10 cellular contexts compared by ENCODE assay signal in the genomic region with DNA sequence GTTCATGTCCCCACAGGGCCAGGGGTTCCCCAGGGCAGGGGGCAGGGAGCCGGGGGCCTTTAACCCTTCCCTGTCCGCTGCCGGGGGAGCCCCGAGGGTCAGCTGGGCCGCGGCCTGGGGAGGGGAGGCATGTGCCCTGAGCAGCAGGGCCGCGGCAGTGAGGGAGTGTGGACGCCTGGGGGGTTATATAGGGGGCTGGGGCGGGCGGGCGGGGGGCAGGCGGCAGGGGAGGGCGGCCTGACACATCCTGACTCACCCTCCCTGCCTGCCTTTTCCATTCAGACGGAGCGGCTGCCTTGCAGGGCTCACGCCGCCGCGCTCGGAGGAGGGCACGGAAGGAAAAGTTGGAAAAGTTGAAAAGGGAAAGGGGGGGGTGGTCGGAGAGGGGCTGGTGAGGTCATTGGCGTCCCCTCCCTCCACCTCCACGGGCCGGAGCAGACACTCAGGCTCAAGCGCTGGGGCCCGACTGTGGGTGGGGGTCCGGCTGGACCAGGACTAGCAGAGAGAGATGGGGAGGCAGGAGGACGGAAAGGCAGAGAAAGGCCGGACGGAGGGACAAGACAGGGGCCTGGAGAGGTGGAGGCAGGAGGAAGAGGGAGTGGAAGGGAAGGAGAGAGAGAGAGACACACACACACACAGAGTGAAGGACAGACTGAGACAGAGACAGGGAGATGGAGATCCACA. TPM values are rescaled to one million over a fixed set of nuclear protein-coding genes. Genes with fewer than 3 reads are reported as not detected.
DNase-seq lines count a peak whose midpoint lies in the region; ATAC-seq, FAIRE-seq and TF ChIP-seq lines count a peak whose summit lies in the region.
"Had no signal": no experiment of that assay in that cellular context is flagged by ENCODE, and none has a peak within 500 bp of the region (broad histone marks: within the 10 kb centered on the region; RNA-seq: fewer than 3 reads in every experiment).

A gene (minus strand): TSS at position 159 of the 684 bp plus-strand sequence. CDS start 153 bp downstream, at position 6.

- no peak within 1 kb of the TSS for H3K27ac Mint-ChIP-seq in immature natural killer cell

- no peak for TF ChIP-seq CTCF in HepG2 (CRISPR knock-in tag; IDR thresholded peaks at IDR 0.05)
- TF ChIP-seq CTCF in right lobe of liver (IDR thresholded peaks at IDR 0.05), result no peak
- TF ChIP-seq CTCF in vagina (IDR thresholded peaks at IDR 0.05), result no peak

- 4% methylated on average over 32 of the region's 32 CpGs for WGBS in HepG2 (ENCODE audit: low lambda C conversion rate)
- 5% methylated on average over 29 of the region's 32 CpGs for WGBS in right lobe of liver (ENCODE audit: insufficient coverage, low coverage, low lambda C conversion rate, missing lambda C conversion rate)

- DNase-seq in HepG2 (ENCODE audit: low spot score) (no peak), right lobe of liver (no peak), adipocyte (ENCODE audit: low read depth) (peak; percentile 64), immature natural killer cell (no peak), vagina (ENCODE audit: extremely low spot score in 2 of 2) (no peak), putamen (ENCODE audit: low spot score) (no peak), OCI-M2 (lab: John Stamatoyannopoulos, UW; ENCODE audit: unreplicated experiment) (no peak), NCI-H510A (lab: John Stamatoyannopoulos, UW) (no peak)
- DNase-seq: activated CD4-positive, CD25-positive, alpha-beta regulatory T cell had no signal

- intact Hi-C loops in HepG2 (cut with micrococcal nuclease; ENCODE audit: unreplicated experiment), result no loop called here
- intact Hi-C loops in right lobe of liver (cut with DNase I), result loop anchor here in 1 of 2 donors (10.0 kb wide), 1 partner anchor 76 kb away; no protein-coding TSS in a partner anchor
- intact Hi-C loops in vagina (cut with DNase I), result loop anchor here (10.0 kb wide), 1 partner anchor 66 kb away; no protein-coding TSS in a partner anchor

- no peak for ATAC-seq in HepG2
- no peak for ATAC-seq in right lobe of liver
- ATAC-seq: left lobe of liver had no signal

- no peak for TF ChIP-seq POLR2A in HepG2 (IDR thresholded peaks at IDR 0.05; ENCODE audit: insufficient read depth in 1 of 2, low read depth in 2 of 2, low read length in 2 of 2)
- no peak for TF ChIP-seq POLR2A in right lobe of liver (IDR thresholded peaks at IDR 0.05)
- no peak for TF ChIP-seq POLR2A in vagina (IDR thresholded peaks at IDR 0.05)

- no peak within 1 kb of the TSS for H3K9ac ChIP-seq in HepG2 (ENCODE audit: insufficient read depth, low read depth, low read length)
- H3K9ac ChIP-seq in adipocyte (ENCODE audit: low read length), result peak within 1 kb of the TSS; percentile 29

- H3K4me3 Mint-ChIP-seq in immature natural killer cell, result peak within 1 kb of the TSS in 4 of 5 donors; percentile 47 to 78 (median 65)

- H3K4me3 ChIP-seq in HepG2 (replicated peaks in 1 of 3; ENCODE audit: insufficient read depth in 1 of 3, low read depth in 2 of 3, low read length in 3 of 3) (peak within 1 kb of the TSS in 2 of 3 experiments; percentile 54 to 66; a peak in 3 of 6 replicates), right lobe of liver (no peak within 1 kb of the TSS), adipocyte (ENCODE audit: low read length) (peak within 1 kb of the TSS; percentile 66), vagina (peak within 1 kb of the TSS; percentile 20 to 38)

- no peak for FAIRE-seq in HepG2 (lab: Jason Lieb, UNC)

- no peaks in the 10 kb centered on the region for H4K20me1 ChIP-seq in HepG2 (ENCODE audit: insufficient read depth, low read length)

- no peak within 1 kb of the TSS for H2AFZ ChIP-seq in HepG2 (ENCODE audit: low read length)

- no TSS peak for BruUV-seq in HepG2 (replicated peaks; lab: Mats Ljungman, UMichigan)

- TF ChIP-seq EP300 in HepG2 (IDR thresholded peaks at IDR 0.05; ENCODE audit: low read depth in 2 of 2, low read length in 2 of 2) (no peak), HepG2 (CRISPR knock-in tag; IDR thresholded peaks at IDR 0.05; ENCODE audit: borderline replicate concordance) (no peak)

- H3K27ac ChIP-seq in HepG2 (ENCODE audit: extremely low read length, insufficient read depth, low read length), result no peak within 1 kb of the TSS
- H3K27ac ChIP-seq in right lobe of liver, result no peak within 1 kb of the TSS
- no peak within 1 kb of the TSS for H3K27ac ChIP-seq in vagina

- H3K36me3 ChIP-seq in HepG2 (replicated peaks in 1 of 2; ENCODE audit: control insufficient read depth in 1 of 2, insufficient read depth in 2 of 2, low read length in 2 of 2) (no peaks in the 10 kb centered on the region), right lobe of liver (no peaks in the 10 kb centered on the region), adipocyte (ENCODE audit: control insufficient read depth, insufficient read depth, low read length, severe bottlenecking) (no peaks in the 10 kb centered on the region), vagina (no peaks in the 10 kb centered on the region)

- CTCF ChIA-PET in HepG2 (lab: Yijun Ruan, JAX; ENCODE audit: low intra/inter-chr PET ratio, low total read pairs), result no interaction called here

- H3K27me3 ChIP-seq in HepG2 (ENCODE audit: control insufficient read depth in 1 of 2, insufficient read depth in 2 of 2, low read length in 2 of 2) (peaks cover 7 to 35% of the 10 kb centered on the region in 2 experiments; a peak in 4 of 5 replicates), right lobe of liver (peaks cover 0 to 17% of the 10 kb centered on the region in 2 donors), adipocyte (replicated peaks; ENCODE audit: control insufficient read depth, insufficient read depth, low read length) (peaks cover 2% of the 10 kb centered on the region), vagina (peaks cover 15% of the 10 kb centered on the region)

- peaks cover 14 to 18% (median 15%) of the 10 kb centered on the region in 3 donors for H3K27me3 Mint-ChIP-seq in immature natural killer cell (ENCODE audit: low read depth in 3 of 3)

- H3K79me2 ChIP-seq in HepG2 (ENCODE audit: insufficient read depth, low read length), result no peaks in the 10 kb centered on the region

- H3K4me1 ChIP-seq in HepG2 (ENCODE audit: insufficient read depth, low read length) (peaks cover 53% of the 10 kb centered on the region), right lobe of liver (no peaks in the 10 kb centered on the region), adipocyte (ENCODE audit: control insufficient read depth, insufficient read depth, low read length) (peaks cover 2% of the 10 kb centered on the region), vagina (peaks cover 25% of the 10 kb centered on the region)

- H3K9me3 Mint-ChIP-seq in immature natural killer cell, result no peaks in the 10 kb centered on the region

- H3K9me3 ChIP-seq in HepG2 (ENCODE audit: low read length) (no peaks in the 10 kb centered on the region), right lobe of liver (no peaks in the 10 kb centered on the region), adipocyte (ENCODE audit: control insufficient read depth, low read length) (no peaks in the 10 kb centered on the region), vagina (no peaks in the 10 kb centered on the region)

- in situ Hi-C loops in HepG2 (cut with HindIII; ENCODE audit: extremely low pct_ligation_motif_present, low pct_unique_long_range_greater_than_20kb), result no loop called here

- peaks cover 0 to 6% of the 10 kb centered on the region in 2 donors for H3K4me1 Mint-ChIP-seq in immature natural killer cell

- no peak for TF ChIP-seq RAD21 in HepG2 (CRISPR knock-in tag; IDR thresholded peaks at IDR 0.05)

- peak within 1 kb of the TSS; percentile 67 for H3K4me2 ChIP-seq in HepG2 (ENCODE audit: low read depth, low read length)

- H3K36me3 Mint-ChIP-seq in immature natural killer cell, result no peaks in the 10 kb centered on the region

- POLR2A ChIA-PET in HepG2 (lab: Yijun Ruan, JAX), result interaction anchor here (1.3 kb wide), 1 partner anchor 31 kb away, joined by 3 read pairs; no protein-coding TSS in a partner anchor

TF ChIP-seq in HepG2, 621 proteins besides CTCF, POLR2A, EP300 and RAD21:
- TF ChIP-seq SIN3A (IDR thresholded peaks at IDR 0.05; ENCODE audit: borderline replicate concordance, low read depth, low read length) (peak; percentile 34; the same call in 1 of the 2 replicates), ZNF652 (CRISPR knock-in tag; IDR thresholded peaks at IDR 0.05; ENCODE audit: borderline replicate concordance, low read depth) (peak; percentile 83), ZNF709 (CRISPR knock-in tag; IDR thresholded peaks at IDR 0.05) (no peak), EZH2 (conservative IDR thresholded peaks at IDR 0.05; ENCODE audit: low read depth, low read length) (0 out of 2 replicates have a peak, but pooled peaks have one; percentile 20)

RNA-seq across cellular contexts. Expression of the gene that starts here (rescaled TPM):
- total RNA-seq in HepG2 (2016; rRNA removed; fragmentation: Illumina TruSeq; extraction: Trizol), result 2.9 and 3.0 TPM in 2 replicates
- total RNA-seq in HepG2 (2016; cell fraction: cytosol; rRNA removed; fragmentation: Illumina TruSeq; extraction: Trizol; ENCODE audit: low read depth), result 3.4 and 3.8 TPM in 2 replicates
- 1.8 and 3.5 TPM in 2 replicates for total RNA-seq in HepG2 (2016; cell fraction: insoluble cytoplasmic fraction; rRNA removed; fragmentation: Illumina TruSeq; extraction: Trizol)
- total RNA-seq in HepG2 (2016; cell fraction: membrane; rRNA removed; fragmentation: Illumina TruSeq; extraction: Trizol), result 6.4 and 6.5 TPM in 2 replicates
- 1.9 and 2.4 TPM in 2 replicates for total RNA-seq in HepG2 (2016; cell fraction: nucleus; rRNA removed; fragmentation: Illumina TruSeq; extraction: Trizol)
- 2.5 and 4.5 TPM in 2 replicates for polyA plus RNA-seq in HepG2 (2011; rRNA removed)
- polyA plus RNA-seq in HepG2 (2011; cell fraction: cytosol; rRNA removed), result 2.8 and 3.0 TPM in 2 replicates
- 5.1 and 7.0 TPM in 2 replicates for polyA plus RNA-seq in HepG2 (2011; cell fraction: nucleus; rRNA removed)
- polyA plus RNA-seq in HepG2 (2012), result 0.95 and 4.9 TPM in 2 replicates
- 3.0 and 3.3 TPM in 2 replicates for polyA plus RNA-seq in HepG2 (2016; cell fraction: cytosol; fragmentation: Illumina TruSeq; extraction: Trizol; ENCODE audit: low read depth)
- polyA plus RNA-seq in HepG2 (2016; cell fraction: insoluble cytoplasmic fraction; fragmentation: Illumina TruSeq; extraction: Trizol; ENCODE audit: low read depth), result 2.0 and 2.8 TPM in 2 replicates
- 3.5 and 3.7 TPM in 2 replicates for polyA plus RNA-seq in HepG2 (2016; cell fraction: membrane; fragmentation: Illumina TruSeq; extraction: Trizol; ENCODE audit: low read depth)
- polyA plus RNA-seq in HepG2 (2016; cell fraction: nucleus; fragmentation: Illumina TruSeq; extraction: Trizol; ENCODE audit: insufficient read depth, low read depth), result 3.7 and 4.1 TPM in 2 replicates
- polyA minus RNA-seq in HepG2 (2011; rRNA and poly(A)+ RNA removed; ENCODE audit: low replicate concordance), result 0.89 and 2.4 TPM in 2 replicates
- 2.2 and 2.6 TPM in 2 replicates for polyA minus RNA-seq in HepG2 (2011; cell fraction: cytosol; rRNA and poly(A)+ RNA removed)
- 0.62 and 0.77 TPM in 2 replicates for polyA minus RNA-seq in HepG2 (2011; cell fraction: nucleus; rRNA and poly(A)+ RNA removed)
- not detected for total RNA-seq in right lobe of liver
- not detected for polyA plus RNA-seq in immature natural killer cell
- not detected for total RNA-seq in vagina
- total RNA-seq: left lobe of liver had no signal

Comparison
In these comparisons a context has a peak if more than half of its experiments do, and no peak if none do; other contexts are left out.
1. H3K4me3 ChIP-seq: peak in HepG2 (2 of 3), adipocyte (single experiment) and vagina (2 of 2); none in right lobe of liver (0 of 3).